ENCODE assay signal across 22 cellular contexts in genomic region chr19:33277434-33277833, GRCh38. TPM values are rescaled to one million over a fixed set of nuclear protein-coding genes. Genes with fewer than 3 reads are reported as not detected.
"Had no signal": no experiment of that assay in that cellular context is flagged by ENCODE, and none has a peak within 500 bp of the region (broad histone marks: within the 10 kb centered on the region; RNA-seq: fewer than 3 reads in every experiment).

No MANE protein-coding gene starts in this region.

- FAIRE-seq: K562, RCC 7860 had no signal

- H3K4me1 ChIP-seq: SJSA1 had no signal

- DNase-seq: Kasumi-1, MM.1S, NCI-H1092 treated with DMSO at 0.1 percent for 48 hours, NCI-H1436, NCI-H187, NCI-H2029, NCI-H2081 treated with DMSO at 0.1 percent for 48 hours, NCI-H2227 treated with DMSO at 0.1 percent for 48 hours, NCI-H524, NCI-H69, NCI-H774, RPMI8226, SIG-M5 had no signal

- H3K27ac ChIP-seq: KMS-11, SJSA1, SK-N-MC had no signal

- H3K36me3 ChIP-seq: SJSA1 had no signal

- H3K9me3 ChIP-seq: SJSA1 had no signal

- H3K9ac ChIP-seq: KMS-11 had no signal

- H3K4me2 ChIP-seq: KMS-11 had no signal

- ATAC-seq: K562 had no signal

- H3K4me3 ChIP-seq: K562, SJSA1, SK-N-MC had no signal

- H3K27me3 ChIP-seq: SJSA1 had no signal

RNA-seq across cellular contexts. Expression of gene CEBPA, which starts 24.9 kb away (rescaled TPM):
- total RNA-seq: M059J had no signal

RNA-seq across cellular contexts. Expression of gene SLC7A10, which starts 51.8 kb away (rescaled TPM):
- total RNA-seq: HT1080, K562, M059J, NCI-H460, SJSA1 had no signal
- polyA plus RNA-seq: IgD-negative memory B cell had no signal
